ENCODE assay signal across 8 cellular contexts in the genomic region with DNA sequence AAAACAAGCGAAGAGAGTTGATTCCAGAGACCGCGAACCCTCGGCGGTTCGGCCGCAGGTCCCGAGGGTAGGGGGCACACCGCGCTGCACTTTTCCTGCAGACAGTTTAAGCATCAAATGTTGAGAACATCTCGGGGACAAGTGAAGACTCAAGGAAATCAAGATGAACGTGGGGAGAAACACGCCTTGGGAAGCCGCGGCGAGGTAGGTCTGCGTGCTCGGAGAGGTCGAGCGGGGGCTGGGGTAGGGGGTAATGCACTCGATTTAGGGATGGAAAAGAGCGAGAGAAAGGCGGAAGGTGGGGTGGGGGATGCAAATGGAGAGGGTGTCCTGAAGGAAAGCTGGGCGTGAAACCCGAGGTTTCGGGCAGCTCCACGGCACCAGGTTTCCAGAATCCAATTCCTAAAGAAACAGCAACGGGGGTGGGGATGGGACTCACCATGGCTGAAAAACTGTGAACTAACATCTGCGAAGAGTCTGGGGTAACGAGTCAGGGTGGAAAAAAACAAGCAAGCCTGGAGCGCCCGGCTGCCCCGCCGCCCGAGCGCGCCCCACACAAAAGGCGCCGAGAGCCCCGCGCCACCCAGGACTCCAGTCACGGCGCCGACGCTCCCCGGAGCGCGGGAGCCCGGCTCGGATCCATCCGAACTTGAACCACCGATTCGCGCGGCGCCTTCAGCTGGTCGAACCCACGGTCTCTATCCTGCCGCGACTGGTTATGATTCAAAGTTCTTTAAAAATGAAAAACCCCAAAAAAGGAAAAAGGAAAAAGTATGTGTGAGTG. TPM values are rescaled to one million over a fixed set of nuclear protein-coding genes. Genes with fewer than 3 reads are reported as not detected.
DNase-seq lines count a peak whose midpoint lies in the region; ATAC-seq and TF ChIP-seq lines count a peak whose summit lies in the region.

No MANE protein-coding gene starts in this region.

- peaks cover 7% of the 10 kb centered on the region for H3K4me1 ChIP-seq in thymus (ENCODE audit: control insufficient read depth, insufficient read depth, low read length)

- POLR2A ChIA-PET in activated naive CD8-positive, alpha-beta T cell treated with anti-CD3 and anti-CD28 coated beads, Interleukin-2, amount 10 ng/mL, durations not matched to agents 7 days and 5 days (lab: Charles Lee): interaction anchor here (1.3 kb wide), 1 partner anchor 10 kb away, joined by 3 read pairs; no protein-coding TSS in a partner anchor

- DNase-seq in Right ventricle myocardium superior: peak; percentile 27
- no peak for DNase-seq in cardiac septum (ENCODE audit: low spot score)
- DNase-seq in activated naive CD8-positive, alpha-beta T cell treated with anti-CD3 and anti-CD28 coated beads, Interleukin-2, amount 10 ng/mL, durations not matched to agents 7 days and 5 days: no peak
- no peak for DNase-seq in left lobe of liver (ENCODE audit: low spot score)
- DNase-seq in nucleus accumbens (lab: John Stamatoyannopoulos, UW): no peak
- DNase-seq in GM10266 (ENCODE audit: extremely low spot score): no peak

- intact Hi-C loops in Right ventricle myocardium superior (cut with DNase I): no loop called here
- intact Hi-C loops in cardiac septum (cut with DNase I): no loop called here

- H3K27ac Mint-ChIP-seq in activated naive CD8-positive, alpha-beta T cell treated with anti-CD3 and anti-CD28 coated beads, Interleukin-2, amount 10 ng/mL, durations not matched to agents 7 days and 5 days: peak overlapping the region; percentile 84

- no peak for TF ChIP-seq CTCF in GM10266 (IDR thresholded peaks at IDR 0.05; ENCODE audit: control insufficient read depth, insufficient read depth, low read depth, missing control alignments)

- H3K4me1 Mint-ChIP-seq in activated naive CD8-positive, alpha-beta T cell treated with anti-CD3 and anti-CD28 coated beads, Interleukin-2, amount 10 ng/mL, durations not matched to agents 7 days and 5 days: peaks cover 29% of the 10 kb centered on the region

- ATAC-seq in Right ventricle myocardium superior (ENCODE audit: poor library complexity): peak; percentile 33
- peak; percentile 23 for ATAC-seq in activated naive CD8-positive, alpha-beta T cell treated with anti-CD3 and anti-CD28 coated beads, Interleukin-2, amount 10 ng/mL, durations not matched to agents 7 days and 5 days (ENCODE audit: low read depth)
- peak; percentile 17 for ATAC-seq in left lobe of liver
- ATAC-seq in GM21576 (IDR thresholded peaks at IDR 0.05; ENCODE audit: unreplicated experiment): no peak

- no peaks in the 10 kb centered on the region for H3K36me3 ChIP-seq in thymus (ENCODE audit: control insufficient read depth, insufficient read depth)

- peak overlapping the region; percentile 90 for H3K4me3 Mint-ChIP-seq in activated naive CD8-positive, alpha-beta T cell treated with anti-CD3 and anti-CD28 coated beads, Interleukin-2, amount 10 ng/mL, durations not matched to agents 7 days and 5 days

- H3K27me3 Mint-ChIP-seq in activated naive CD8-positive, alpha-beta T cell treated with anti-CD3 and anti-CD28 coated beads, Interleukin-2, amount 10 ng/mL, durations not matched to agents 7 days and 5 days: peaks cover 94% of the 10 kb centered on the region

- peaks cover 6% of the 10 kb centered on the region for H3K9me3 ChIP-seq in thymus (ENCODE audit: control insufficient read depth)

- no peak overlapping the region for H3K27ac ChIP-seq in thymus (ENCODE audit: low read depth)

- peak overlapping the region; percentile 61 for H3K4me3 ChIP-seq in thymus (ENCODE audit: low read length)

- H3K27me3 ChIP-seq in thymus (ENCODE audit: control insufficient read depth, insufficient read depth): peaks cover 78% of the 10 kb centered on the region

- peaks cover 17% of the 10 kb centered on the region for H3K36me3 Mint-ChIP-seq in activated naive CD8-positive, alpha-beta T cell treated with anti-CD3 and anti-CD28 coated beads, Interleukin-2, amount 10 ng/mL, durations not matched to agents 7 days and 5 days

- 5% methylated on average over 60 of the region's 60 CpGs for WGBS in thymus

- H3K9me3 Mint-ChIP-seq in activated naive CD8-positive, alpha-beta T cell treated with anti-CD3 and anti-CD28 coated beads, Interleukin-2, amount 10 ng/mL, durations not matched to agents 7 days and 5 days: peaks cover 10% of the 10 kb centered on the region

RNA-seq across cellular contexts. Expression of a gene that starts 3.6 kb away (rescaled TPM):
- total RNA-seq in Right ventricle myocardium superior: 0.51 TPM
- total RNA-seq in cardiac septum: 0.54 TPM
- total RNA-seq in activated naive CD8-positive, alpha-beta T cell treated with anti-CD3 and anti-CD28 coated beads, Interleukin-2, amount 10 ng/mL, durations not matched to agents 7 days and 5 days: not detected
- 0.45 TPM for total RNA-seq in left lobe of liver
- polyA plus RNA-seq in thymus: 2.9 TPM
